Comparison of ENCODE assay signal across 16 cellular contexts in the genomic region with DNA sequence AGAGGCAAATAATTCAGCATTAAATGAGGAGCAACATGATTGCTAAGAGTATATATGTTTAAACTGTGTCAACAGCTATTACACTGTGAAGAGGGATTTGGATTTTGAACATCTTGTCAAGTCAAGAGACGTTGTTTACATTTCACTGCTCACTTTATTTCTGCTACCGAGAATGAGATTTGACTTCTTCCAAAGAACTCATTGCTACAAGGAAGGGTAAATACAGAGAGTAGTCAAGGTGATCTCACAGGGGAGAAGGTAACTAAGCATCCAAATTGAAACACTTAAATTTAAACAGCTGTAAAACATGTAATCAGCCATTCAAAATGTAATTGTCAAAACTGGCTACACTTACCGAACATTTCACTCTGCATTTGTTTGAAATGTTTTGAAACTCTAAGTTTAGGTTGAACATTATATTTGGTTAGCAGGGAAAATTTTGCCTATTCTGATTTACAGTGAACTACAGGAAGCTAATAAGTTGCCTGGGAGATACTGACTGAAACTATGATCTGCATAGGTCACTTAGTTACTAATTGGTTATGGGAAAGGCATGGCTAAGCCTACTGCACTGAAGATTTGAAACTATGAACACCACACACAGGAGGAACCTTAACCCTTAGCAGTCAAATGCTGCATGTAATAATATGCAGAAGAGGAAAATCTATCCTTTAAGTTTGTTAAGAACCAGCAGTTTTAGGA. TPM values are rescaled to one million over a fixed set of nuclear protein-coding genes. Genes with fewer than 3 reads are reported as not detected.
DNase-seq lines count a peak whose midpoint lies in the region; ATAC-seq lines count a peak whose summit lies in the region.
"Had no signal": no experiment of that assay in that cellular context is flagged by ENCODE, and none has a peak within 500 bp of the region (broad histone marks: within the 10 kb centered on the region; RNA-seq: fewer than 3 reads in every experiment).

No MANE protein-coding gene starts in this region.

- no peaks in the 10 kb centered on the region for H3K27me3 ChIP-seq in CD4-positive, alpha-beta memory T cell (ENCODE audit: insufficient read depth, low read length)
- H3K27me3 ChIP-seq: BLaER1, cardiac muscle cell had no signal

- no peak overlapping the region for H3K4me3 Mint-ChIP-seq in CD4-positive, alpha-beta memory T cell

- peaks cover 4% of the 10 kb centered on the region in 2 donors for H3K27me3 Mint-ChIP-seq in CD4-positive, alpha-beta memory T cell

- H3K9me3 ChIP-seq in CD4-positive, alpha-beta memory T cell (ENCODE audit: control insufficient read depth in 1 of 2, low read length in 2 of 2) = no peaks in the 10 kb centered on the region
- H3K9me3 ChIP-seq: BLaER1 had no signal

- CTCF ChIA-PET in CD4-positive, alpha-beta memory T cell (lab: Charles Lee; ENCODE audit: partially characterized antibody) = no interaction called here

- no peaks in the 10 kb centered on the region for H3K36me3 ChIP-seq in CD4-positive, alpha-beta memory T cell (ENCODE audit: insufficient read depth, low read length)
- H3K36me3 ChIP-seq: BLaER1, cardiac muscle cell had no signal

- H3K27ac Mint-ChIP-seq in CD4-positive, alpha-beta memory T cell = no peak overlapping the region

- H3K27ac ChIP-seq in CD4-positive, alpha-beta memory T cell (ENCODE audit: low read depth, low read length) = no peak overlapping the region
- H3K27ac ChIP-seq: BLaER1, cardiac muscle cell, parathyroid adenoma had no signal

- no peak overlapping the region for H3K4me3 ChIP-seq in CD4-positive, alpha-beta memory T cell (ENCODE audit: low read length in 2 of 2)
- H3K4me3 ChIP-seq: BLaER1, cardiac muscle cell had no signal

- intact Hi-C loops in CD4-positive, alpha-beta memory T cell (cut with micrococcal nuclease) = no loop called here
- intact Hi-C loops in cardiac septum (cut with DNase I) = no loop called here

- POLR2A ChIA-PET in CD4-positive, alpha-beta memory T cell (lab: Charles Lee; ENCODE audit: partially characterized antibody) = no interaction called here

- H3K4me1 ChIP-seq in CD4-positive, alpha-beta memory T cell (ENCODE audit: insufficient read depth, low read length) = no peaks in the 10 kb centered on the region
- H3K4me1 ChIP-seq: BLaER1 had no signal

- DNase-seq in NCI-H510A (lab: John Stamatoyannopoulos, UW) (peak; percentile 3), cardiac septum (ENCODE audit: low spot score) (no peak), AML-193 (lab: John Stamatoyannopoulos, UW) (no peak), NCI-H2029 (lab: John Stamatoyannopoulos, UW) (no peak)
- DNase-seq in CD4-positive, alpha-beta memory T cell = no peak
- DNase-seq: activated CD4-positive, alpha-beta T cell treated with anti-CD3 and anti-CD28 coated beads, Interleukin-2, amount 50 U/mL, for 1 hour; activated naive CD4-positive, alpha-beta T cell; hypothalamus; Kasumi-1; stimulated activated CD4-positive, alpha-beta T cell treated with anti-CD3 and anti-CD28 coated beads, Interleukin-15, amount 100 ng/mL, for 24 hours had no signal

- H3K9me3 Mint-ChIP-seq in CD4-positive, alpha-beta memory T cell = no peaks in the 10 kb centered on the region

- no peaks in the 10 kb centered on the region for H3K4me1 Mint-ChIP-seq in CD4-positive, alpha-beta memory T cell

- no peaks in the 10 kb centered on the region for H3K36me3 Mint-ChIP-seq in CD4-positive, alpha-beta memory T cell

- ATAC-seq in GM18868 (IDR thresholded peaks at IDR 0.05; ENCODE audit: unreplicated experiment) (peak; percentile 42), GM21515 (IDR thresholded peaks at IDR 0.05; ENCODE audit: unreplicated experiment) (peak; percentile 79), HG03097 (IDR thresholded peaks at IDR 0.05; ENCODE audit: low FRiP score, unreplicated experiment) (peak; percentile 95)

RNA-seq across cellular contexts. Expression of gene GALNT3, which starts 33.3 kb away (rescaled TPM):
- 1 to 10 TPM; 2.7 to 3.0 TPM for total RNA-seq in CD4-positive, alpha-beta memory T cell
- polyA plus RNA-seq in CD4-positive, alpha-beta memory T cell = under 1 TPM; 0.77 to 0.94 TPM
- total RNA-seq in cardiac septum = 0.27 TPM
- polyA plus RNA-seq: cardiac muscle cell had no signal

Comparison
In these comparisons a context has a peak if more than half of its experiments do, and no peak if none do; other contexts are left out.
1. ATAC-seq: peak in every context shown above with its lines; median percentile 95 in HG03097; 79 in GM21515; 42 in GM18868.